Comparison of ENCODE assay signal across 1 cellular context in the genomic region with DNA sequence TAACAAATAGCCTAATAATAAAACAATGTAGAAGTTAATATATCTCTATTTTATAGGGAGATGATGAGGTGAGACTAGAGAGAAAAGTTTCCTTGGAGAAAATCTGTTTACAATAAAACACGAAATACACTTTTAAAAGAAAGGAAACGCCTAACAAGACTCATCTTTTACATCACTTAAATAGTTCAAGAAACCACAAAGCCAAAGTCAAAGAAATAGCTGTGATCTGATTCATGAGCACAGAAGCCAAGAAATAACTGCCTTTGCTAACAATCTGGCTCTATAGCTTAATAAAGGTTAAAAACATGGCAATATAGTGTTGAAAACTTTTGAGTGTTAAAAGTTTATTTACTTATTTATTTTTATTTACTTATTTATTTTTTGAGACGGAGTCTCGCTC.
TF ChIP-seq lines count a peak whose summit lies in the region.

No MANE protein-coding gene starts in this region.

TF ChIP-seq in WTC11, 78 proteins besides CTCF, POLR2A, EP300 and RAD21 (continued from another document):
- TF ChIP-seq, protein P1, sequence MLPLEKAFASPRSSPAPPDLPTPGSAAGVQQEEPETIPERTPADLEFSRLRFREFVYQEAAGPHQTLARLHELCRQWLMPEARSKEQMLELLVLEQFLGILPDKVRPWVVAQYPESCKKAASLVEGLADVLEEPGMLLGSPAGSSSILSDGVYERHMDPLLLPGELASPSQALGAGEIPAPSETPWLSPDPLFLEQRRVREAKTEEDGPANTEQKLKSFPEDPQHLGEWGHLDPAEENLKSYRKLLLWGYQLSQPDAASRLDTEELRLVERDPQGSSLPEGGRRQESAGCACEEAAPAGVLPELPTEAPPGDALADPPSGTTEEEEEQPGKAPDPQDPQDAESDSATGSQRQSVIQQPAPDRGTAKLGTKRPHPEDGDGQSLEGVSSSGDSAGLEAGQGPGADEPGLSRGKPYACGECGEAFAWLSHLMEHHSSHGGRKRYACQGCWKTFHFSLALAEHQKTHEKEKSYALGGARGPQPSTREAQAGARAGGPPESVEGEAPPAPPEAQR (CRISPR knock-in tag; IDR thresholded peaks at IDR 0.05), result no peak
- TF ChIP-seq TP53 (CRISPR knock-in tag; IDR thresholded peaks at IDR 0.05), result no peak
- TF ChIP-seq GTF2I (CRISPR knock-in tag; conservative IDR thresholded peaks at IDR 0.05), result no peak
- TF ChIP-seq, protein P2, sequence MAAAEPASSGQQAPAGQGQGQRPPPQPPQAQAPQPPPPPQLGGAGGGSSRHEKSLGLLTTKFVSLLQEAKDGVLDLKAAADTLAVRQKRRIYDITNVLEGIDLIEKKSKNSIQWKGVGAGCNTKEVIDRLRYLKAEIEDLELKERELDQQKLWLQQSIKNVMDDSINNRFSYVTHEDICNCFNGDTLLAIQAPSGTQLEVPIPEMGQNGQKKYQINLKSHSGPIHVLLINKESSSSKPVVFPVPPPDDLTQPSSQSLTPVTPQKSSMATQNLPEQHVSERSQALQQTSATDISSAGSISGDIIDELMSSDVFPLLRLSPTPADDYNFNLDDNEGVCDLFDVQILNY (CRISPR knock-in tag; IDR thresholded peaks at IDR 0.05), result no peak
- TF ChIP-seq, protein P3, sequence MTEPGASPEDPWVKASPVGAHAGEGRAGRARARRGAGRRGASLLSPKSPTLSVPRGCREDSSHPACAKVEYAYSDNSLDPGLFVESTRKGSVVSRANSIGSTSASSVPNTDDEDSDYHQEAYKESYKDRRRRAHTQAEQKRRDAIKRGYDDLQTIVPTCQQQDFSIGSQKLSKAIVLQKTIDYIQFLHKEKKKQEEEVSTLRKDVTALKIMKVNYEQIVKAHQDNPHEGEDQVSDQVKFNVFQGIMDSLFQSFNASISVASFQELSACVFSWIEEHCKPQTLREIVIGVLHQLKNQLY (CRISPR knock-in tag; IDR thresholded peaks at IDR 0.05), result no peak
- TF ChIP-seq ZBTB21 (CRISPR knock-in tag; IDR thresholded peaks at IDR 0.05; ENCODE audit: borderline replicate concordance), result no peak
- TF ChIP-seq TEAD1 (CRISPR knock-in tag; IDR thresholded peaks at IDR 0.05), result no peak
- TF ChIP-seq, protein P4, sequence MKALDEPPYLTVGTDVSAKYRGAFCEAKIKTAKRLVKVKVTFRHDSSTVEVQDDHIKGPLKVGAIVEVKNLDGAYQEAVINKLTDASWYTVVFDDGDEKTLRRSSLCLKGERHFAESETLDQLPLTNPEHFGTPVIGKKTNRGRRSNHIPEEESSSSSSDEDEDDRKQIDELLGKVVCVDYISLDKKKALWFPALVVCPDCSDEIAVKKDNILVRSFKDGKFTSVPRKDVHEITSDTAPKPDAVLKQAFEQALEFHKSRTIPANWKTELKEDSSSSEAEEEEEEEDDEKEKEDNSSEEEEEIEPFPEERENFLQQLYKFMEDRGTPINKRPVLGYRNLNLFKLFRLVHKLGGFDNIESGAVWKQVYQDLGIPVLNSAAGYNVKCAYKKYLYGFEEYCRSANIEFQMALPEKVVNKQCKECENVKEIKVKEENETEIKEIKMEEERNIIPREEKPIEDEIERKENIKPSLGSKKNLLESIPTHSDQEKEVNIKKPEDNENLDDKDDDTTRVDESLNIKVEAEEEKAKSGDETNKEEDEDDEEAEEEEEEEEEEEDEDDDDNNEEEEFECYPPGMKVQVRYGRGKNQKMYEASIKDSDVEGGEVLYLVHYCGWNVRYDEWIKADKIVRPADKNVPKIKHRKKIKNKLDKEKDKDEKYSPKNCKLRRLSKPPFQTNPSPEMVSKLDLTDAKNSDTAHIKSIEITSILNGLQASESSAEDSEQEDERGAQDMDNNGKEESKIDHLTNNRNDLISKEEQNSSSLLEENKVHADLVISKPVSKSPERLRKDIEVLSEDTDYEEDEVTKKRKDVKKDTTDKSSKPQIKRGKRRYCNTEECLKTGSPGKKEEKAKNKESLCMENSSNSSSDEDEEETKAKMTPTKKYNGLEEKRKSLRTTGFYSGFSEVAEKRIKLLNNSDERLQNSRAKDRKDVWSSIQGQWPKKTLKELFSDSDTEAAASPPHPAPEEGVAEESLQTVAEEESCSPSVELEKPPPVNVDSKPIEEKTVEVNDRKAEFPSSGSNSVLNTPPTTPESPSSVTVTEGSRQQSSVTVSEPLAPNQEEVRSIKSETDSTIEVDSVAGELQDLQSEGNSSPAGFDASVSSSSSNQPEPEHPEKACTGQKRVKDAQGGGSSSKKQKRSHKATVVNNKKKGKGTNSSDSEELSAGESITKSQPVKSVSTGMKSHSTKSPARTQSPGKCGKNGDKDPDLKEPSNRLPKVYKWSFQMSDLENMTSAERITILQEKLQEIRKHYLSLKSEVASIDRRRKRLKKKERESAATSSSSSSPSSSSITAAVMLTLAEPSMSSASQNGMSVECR (CRISPR knock-in tag; IDR thresholded peaks at IDR 0.05; ENCODE audit: borderline replicate concordance), result no peak
